Comparison of ENCODE assay signal across 21 cellular contexts in the genomic region with DNA sequence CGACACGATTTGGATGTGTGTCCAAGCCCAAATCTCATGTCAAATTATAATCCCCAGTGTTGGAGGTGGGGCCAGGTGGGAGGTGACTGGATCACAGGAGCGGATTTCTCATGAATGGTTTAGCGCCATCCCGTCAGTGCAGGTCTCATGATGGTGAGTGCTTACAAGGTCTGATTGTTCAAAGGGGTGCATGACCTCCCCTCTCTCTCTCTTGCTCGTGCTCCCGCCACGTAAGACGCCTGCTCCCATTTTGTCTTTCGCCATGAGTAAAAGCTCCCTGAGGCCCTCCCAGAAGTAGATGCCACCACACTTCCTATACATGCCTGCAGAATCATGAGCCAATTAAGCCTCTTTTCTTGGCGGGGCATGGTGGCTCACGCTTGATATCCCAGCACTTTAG.
DNase-seq lines count a peak whose midpoint lies in the region; ATAC-seq and TF ChIP-seq lines count a peak whose summit lies in the region.
"Had no signal": no experiment of that assay in that cellular context is flagged by ENCODE, and none has a peak within 500 bp of the region (broad histone marks: within the 10 kb centered on the region; RNA-seq: fewer than 3 reads in every experiment).

No MANE protein-coding gene starts in this region.

- H4K5ac ChIP-seq in H9 (ENCODE audit: insufficient read length, low read depth, low read length), result no peak overlapping the region

- H3K4ac ChIP-seq in H9 (ENCODE audit: low read depth, low read length) (no peak overlapping the region), neuronal stem cell (ENCODE audit: low read length) (no peak overlapping the region)

- CTCF ChIA-PET in activated CD8-positive, alpha-beta memory T cell treated with anti-CD3 and anti-CD28 coated beads, Interleukin-2, amount 10 ng/mL, durations not matched to agents 7 days and 5 days (lab: Charles Lee), result no interaction called here
- CTCF ChIA-PET in A673 (lab: Charles Lee), result no interaction called here

- no peak overlapping the region for H4K8ac ChIP-seq in H9 (replicated peaks; ENCODE audit: insufficient read length, low read depth, low read length)
- H4K8ac ChIP-seq in neuronal stem cell (ENCODE audit: low read depth, low read length), result no peak overlapping the region

- no peaks in the 10 kb centered on the region for H3K79me1 ChIP-seq in H9 (ENCODE audit: insufficient read depth, low read depth, low read length, poor library complexity, severe bottlenecking)
- H3K79me1 ChIP-seq in neuronal stem cell (ENCODE audit: low read depth, low read length), result no peaks in the 10 kb centered on the region

- no peaks in the 10 kb centered on the region for H3K9me3 Mint-ChIP-seq in H9
- H3K9me3 Mint-ChIP-seq in activated CD8-positive, alpha-beta memory T cell treated with anti-CD3 and anti-CD28 coated beads, Interleukin-2, amount 10 ng/mL, durations not matched to agents 7 days and 5 days (ENCODE audit: low read depth), result no peaks in the 10 kb centered on the region
- H3K9me3 Mint-ChIP-seq: IgD-negative memory B cell had no signal

- intact Hi-C loops in testis (cut with DNase I; ENCODE audit: low total_unique reads) (no loop called here), A673 (cut with micrococcal nuclease; ENCODE audit: unreplicated experiment) (no loop called here)

- TF ChIP-seq CTCF in H9 (conservative IDR thresholded peaks at IDR 0.05) (no peak), testis (IDR thresholded peaks at IDR 0.05) (no peak), A673 (conservative IDR thresholded peaks at IDR 0.05; ENCODE audit: low read depth, low read length) (no peak)

- H3K4me1 Mint-ChIP-seq in H9, result peaks cover 9 to 23% of the 10 kb centered on the region in 2 experiments
- H3K4me1 Mint-ChIP-seq in activated CD8-positive, alpha-beta memory T cell treated with anti-CD3 and anti-CD28 coated beads, Interleukin-2, amount 10 ng/mL, durations not matched to agents 7 days and 5 days, result peaks cover 4% of the 10 kb centered on the region
- H3K4me1 Mint-ChIP-seq: IgD-negative memory B cell had no signal

- H3K9ac ChIP-seq in H9 (ENCODE audit: extremely low read depth, insufficient read length, low read length) (no peak overlapping the region), neuronal stem cell (ENCODE audit: low read depth, low read length, poor library complexity) (no peak overlapping the region)

- TF ChIP-seq POLR2A in testis (IDR thresholded peaks at IDR 0.05), result no peak

- no peak overlapping the region for H2BK120ac ChIP-seq in H9 (ENCODE audit: low read depth, low read length, poor library complexity, severe bottlenecking)
- no peak overlapping the region for H2BK120ac ChIP-seq in neuronal stem cell (ENCODE audit: low read depth, low read length)

- DNase-seq in H9, result peak; percentile 19
- peak; percentile 29 for DNase-seq in activated CD8-positive, alpha-beta memory T cell treated with anti-CD3 and anti-CD28 coated beads, Interleukin-2, amount 10 ng/mL, durations not matched to agents 7 days and 5 days
- no peak for DNase-seq in neuronal stem cell (ENCODE audit: low spot score)
- DNase-seq in testis, result peak; percentile 10
- DNase-seq in NCI-H2171 treated with DMSO at 0.1 percent for 48 hours (lab: John Stamatoyannopoulos, UW), result no peak
- no peak for DNase-seq in A673 (ENCODE audit: low spot score)
- DNase-seq: COR-L47, DMS 273 treated with DMSO at 0.1 percent for 48 hours, GDM1, H7, Kasumi-1, MG63, NCI-H1048, NCI-H1436, NCI-H2029, NCI-H446 treated with DMSO at 0.1 percent for 48 hours, NCI-H69, Peyer's patch, Right ventricle myocardium superior had no signal

- ATAC-seq in activated CD8-positive, alpha-beta memory T cell treated with anti-CD3 and anti-CD28 coated beads, Interleukin-2, amount 10 ng/mL, durations not matched to agents 7 days and 5 days, result no peak
- no peak for ATAC-seq in HG03521 (IDR thresholded peaks at IDR 0.05; ENCODE audit: unreplicated experiment)

- no peaks in the 10 kb centered on the region for H3K27me3 ChIP-seq in H9 (ENCODE audit: insufficient read depth, low read length)
- H3K27me3 ChIP-seq in neuronal stem cell (ENCODE audit: control insufficient read depth in 3 of 3, insufficient read depth in 3 of 3, low read depth in 1 of 3, low read length in 3 of 3), result peaks cover 0 to 3% (median 0%) of the 10 kb centered on the region in 3 experiments
- no peaks in the 10 kb centered on the region for H3K27me3 ChIP-seq in testis
- no peaks in the 10 kb centered on the region for H3K27me3 ChIP-seq in A673 (replicated peaks; ENCODE audit: insufficient read depth, low read depth, low read length, poor library complexity)
- H3K27me3 ChIP-seq: MG63, Peyer's patch had no signal

- BruUV-seq in A673 (replicated peaks; lab: Mats Ljungman, UMichigan), result no TSS peak

- H3K27ac Mint-ChIP-seq in H9, result no peak overlapping the region; a peak in 1 of 7 replicates
- H3K27ac Mint-ChIP-seq in activated CD8-positive, alpha-beta memory T cell treated with anti-CD3 and anti-CD28 coated beads, Interleukin-2, amount 10 ng/mL, durations not matched to agents 7 days and 5 days, result no peak overlapping the region
- H3K27ac Mint-ChIP-seq: IgD-negative memory B cell had no signal

- peaks cover 2% of the 10 kb centered on the region; the same call in 1 of the 2 replicates for H3K27me3 Mint-ChIP-seq in H9 (ENCODE audit: low read depth)
- H3K27me3 Mint-ChIP-seq in activated CD8-positive, alpha-beta memory T cell treated with anti-CD3 and anti-CD28 coated beads, Interleukin-2, amount 10 ng/mL, durations not matched to agents 7 days and 5 days, result peaks cover 25% of the 10 kb centered on the region

- POLR2A ChIA-PET in A673 (lab: Charles Lee; ENCODE audit: low non-redundant PET), result no interaction called here

- no peak overlapping the region for H2BK20ac ChIP-seq in H9 (ENCODE audit: low read depth, low read length, poor library complexity, severe bottlenecking)

- no peak overlapping the region for H2BK15ac ChIP-seq in H9 (ENCODE audit: low read depth, low read length)
- H2BK15ac ChIP-seq in neuronal stem cell (ENCODE audit: low read length), result no peak overlapping the region

- no peaks in the 10 kb centered on the region for H3K9me3 ChIP-seq in H9 (ENCODE audit: control insufficient read depth, low read depth, low read length)
- H3K9me3 ChIP-seq in neuronal stem cell (replicated peaks in 1 of 2; ENCODE audit: control insufficient read depth in 2 of 2, insufficient read depth in 1 of 2, low read depth in 1 of 2, low read length in 2 of 2), result no peaks in the 10 kb centered on the region
- no peaks in the 10 kb centered on the region for H3K9me3 ChIP-seq in testis
- H3K9me3 ChIP-seq in A673 (ENCODE audit: low read depth, low read length, poor library complexity, severe bottlenecking), result no peaks in the 10 kb centered on the region
- H3K9me3 ChIP-seq: MG63, Peyer's patch had no signal

- no peak overlapping the region for H3K14ac ChIP-seq in H9 (ENCODE audit: insufficient read depth, low read length)
- H3K14ac ChIP-seq in neuronal stem cell (ENCODE audit: low read length), result no peak overlapping the region

- no peak overlapping the region for H3K56ac ChIP-seq in H9 (ENCODE audit: insufficient read length, low read depth, low read length)

- H2AFZ ChIP-seq in H9 (ENCODE audit: low read length), result no peak overlapping the region
- no peak overlapping the region for H2AFZ ChIP-seq in neuronal stem cell (ENCODE audit: low read length)

- H3K36me3 ChIP-seq in neuronal stem cell (replicated peaks in 1 of 2; ENCODE audit: control insufficient read depth in 2 of 2, insufficient read depth in 2 of 2, low read length in 2 of 2) (no peaks in the 10 kb centered on the region), testis (ENCODE audit: low read depth, missing control alignments) (no peaks in the 10 kb centered on the region), A673 (ENCODE audit: insufficient read depth, low read length, poor library complexity, severe bottlenecking) (no peaks in the 10 kb centered on the region)
- H3K36me3 ChIP-seq: MG63, Peyer's patch had no signal

- H3K23ac ChIP-seq in H9 (ENCODE audit: insufficient read length, low read depth, low read length), result no peak overlapping the region
- no peak overlapping the region for H3K23ac ChIP-seq in neuronal stem cell (ENCODE audit: low read depth, low read length, poor library complexity)

- no peak overlapping the region for H3K4me3 Mint-ChIP-seq in H9
- H3K4me3 Mint-ChIP-seq in activated CD8-positive, alpha-beta memory T cell treated with anti-CD3 and anti-CD28 coated beads, Interleukin-2, amount 10 ng/mL, durations not matched to agents 7 days and 5 days, result no peak overlapping the region
- H3K4me3 Mint-ChIP-seq: IgD-negative memory B cell had no signal

- H2AK5ac ChIP-seq in H9 (ENCODE audit: insufficient read length, low read length), result no peak overlapping the region
- H2AK5ac ChIP-seq in neuronal stem cell (ENCODE audit: low read depth, low read length), result no peak overlapping the region

- no peaks in the 10 kb centered on the region for H3K79me2 ChIP-seq in H9 (ENCODE audit: insufficient read depth, low read length)

- H2BK5ac ChIP-seq in H9 (ENCODE audit: insufficient read length, low read length) (no peak overlapping the region), neuronal stem cell (ENCODE audit: low read length) (no peak overlapping the region)

- H3K23me2 ChIP-seq in H9 (ENCODE audit: insufficient read length, low read depth, low read length, poor library complexity, severe bottlenecking), result no peaks in the 10 kb centered on the region

- H3K4me2 ChIP-seq in H9 (ENCODE audit: insufficient read depth, insufficient read length, low read length), result no peak overlapping the region
- H3K4me2 ChIP-seq in neuronal stem cell (ENCODE audit: insufficient read depth, low read length, poor library complexity, severe bottlenecking), result no peak overlapping the region

- H3T11ph ChIP-seq in H9 (ENCODE audit: low read length), result no peak overlapping the region

- no peak overlapping the region for H3K27ac ChIP-seq in H9 (ENCODE audit: insufficient read length, low read depth, low read length)
- H3K27ac ChIP-seq in neuronal stem cell (replicated peaks; ENCODE audit: low read length), result no peak overlapping the region
- H3K27ac ChIP-seq in testis, result no peak overlapping the region
- no peak overlapping the region for H3K27ac ChIP-seq in A673 (ENCODE audit: low read depth, low read length, poor library complexity, severe bottlenecking)
- H3K27ac ChIP-seq: Peyer's patch had no signal

- H3K36me3 Mint-ChIP-seq in H9 (ENCODE audit: insufficient read depth in 1 of 3, low read depth in 3 of 3), result no peaks in the 10 kb centered on the region
- no peaks in the 10 kb centered on the region for H3K36me3 Mint-ChIP-seq in activated CD8-positive, alpha-beta memory T cell treated with anti-CD3 and anti-CD28 coated beads, Interleukin-2, amount 10 ng/mL, durations not matched to agents 7 days and 5 days
- H3K36me3 Mint-ChIP-seq: IgD-negative memory B cell had no signal

- H4K20me1 ChIP-seq in H9 (ENCODE audit: control insufficient read depth, insufficient read depth, insufficient read length), result no peaks in the 10 kb centered on the region

- H3K4me1 ChIP-seq in H9 (ENCODE audit: insufficient read depth, low read length) (no peaks in the 10 kb centered on the region), neuronal stem cell (ENCODE audit: control insufficient read depth in 2 of 2, insufficient read depth in 1 of 2, low read depth in 1 of 2, low read length in 2 of 2) (peaks cover 0 to 7% of the 10 kb centered on the region in 2 donors), testis (peaks cover 24% of the 10 kb centered on the region), A673 (ENCODE audit: insufficient read depth, low read length, poor library complexity, severe bottlenecking) (no peaks in the 10 kb centered on the region)
- H3K4me1 ChIP-seq: Peyer's patch had no signal

- H2BK12ac ChIP-seq in H9 (ENCODE audit: insufficient read length, low read depth, low read length) (no peak overlapping the region), neuronal stem cell (ENCODE audit: low read length) (no peak overlapping the region)

- H3K4me3 ChIP-seq in neuronal stem cell (ENCODE audit: low read length in 2 of 2), result no peak overlapping the region
- H3K4me3 ChIP-seq in testis, result no peak overlapping the region
- no peak overlapping the region for H3K4me3 ChIP-seq in A673 (ENCODE audit: low read depth, low read length, poor library complexity, severe bottlenecking)
- H3K4me3 ChIP-seq: MG63, Peyer's patch had no signal

- no CpG with 5 or more reads among the region's 12 CpGs for WGBS in H9 (ENCODE audit: extremely low coverage, insufficient read length, low lambda C conversion rate)
- WGBS in neuronal stem cell (ENCODE audit: extremely low coverage in 2 of 2, insufficient read length in 2 of 2, insufficient replicate concordance in 1 of 2), 2 donors, result no CpG with 5 or more reads among the region's 12 CpGs
- 92 to 96% methylated on average over 12 of the region's 12 CpGs for WGBS in testis, 2 donors

- H3K18ac ChIP-seq in H9 (ENCODE audit: insufficient read length, low read depth, low read length), result no peak overlapping the region
- peak overlapping the region; percentile 0 for H3K18ac ChIP-seq in neuronal stem cell (ENCODE audit: low read length)

- H4K91ac ChIP-seq in H9 (ENCODE audit: insufficient read length, low read depth, low read length) (no peak overlapping the region), neuronal stem cell (ENCODE audit: low read depth, low read length, poor library complexity) (no peak overlapping the region)

Comparison
In these comparisons a context has a peak if more than half of its experiments do, and no peak if none do; other contexts are left out.
1. DNase-seq: peak in H9 (single experiment), activated CD8-positive, alpha-beta memory T cell treated with anti-CD3 and anti-CD28 coated beads, Interleukin-2, amount 10 ng/mL, durations not matched to agents 7 days and 5 days (single experiment) and testis (single experiment); none in neuronal stem cell (single experiment), NCI-H2171 treated with DMSO at 0.1 percent for 48 hours (single experiment) and A673 (single experiment).